24 cellular contexts compared by ENCODE assay signal in genomic region chr3:145639207-145639606, GRCh38.
DNase-seq lines count a peak whose midpoint lies in the region; TF ChIP-seq lines count a peak whose summit lies in the region.
"Had no signal": no experiment of that assay in that cellular context is flagged by ENCODE, and none has a peak within 500 bp of the region (broad histone marks: within the 10 kb centered on the region; RNA-seq: fewer than 3 reads in every experiment).

No MANE protein-coding gene starts in this region.

- no peaks in the 10 kb centered on the region for H3K27me3 Mint-ChIP-seq in type B pancreatic cell
- H3K27me3 Mint-ChIP-seq: B cell; CD8-positive, alpha-beta memory T cell had no signal

- no peak overlapping the region for H3K4ac ChIP-seq in mesendoderm (ENCODE audit: low read depth, low read length)

- H3K4me2 ChIP-seq in mesendoderm (ENCODE audit: low read length), result no peak overlapping the region
- H3K4me2 ChIP-seq in smooth muscle cell, result no peak overlapping the region

- H3K9me3 ChIP-seq in adipocyte (ENCODE audit: control insufficient read depth, low read length) (no peaks in the 10 kb centered on the region), smooth muscle cell (replicated peaks; ENCODE audit: low read depth) (no peaks in the 10 kb centered on the region), breast epithelium (no peaks in the 10 kb centered on the region), ovary (no peaks in the 10 kb centered on the region)

- H4K20me1 ChIP-seq in smooth muscle cell (ENCODE audit: low read depth), result no peaks in the 10 kb centered on the region

- H3K9me3 Mint-ChIP-seq in type B pancreatic cell, result no peaks in the 10 kb centered on the region

- no peaks in the 10 kb centered on the region for H3F3A ChIP-seq in smooth muscle cell (ENCODE audit: low read depth)

- intact Hi-C loops in breast epithelium (cut with DNase I; ENCODE audit: low total_unique reads), result no loop called here
- intact Hi-C loops in ovary (cut with DNase I), result no loop called here

- no peak overlapping the region for H2BK120ac ChIP-seq in mesendoderm (ENCODE audit: low read depth, low read length)

- H3K4me1 Mint-ChIP-seq in type B pancreatic cell (ENCODE audit: unreplicated experiment), result no peaks in the 10 kb centered on the region
- H3K4me1 Mint-ChIP-seq: B cell; CD14-positive monocyte; CD8-positive, alpha-beta memory T cell had no signal

- no peaks in the 10 kb centered on the region for H3K79me1 ChIP-seq in mesendoderm (ENCODE audit: low read length)

- H3K79me2 ChIP-seq in mesendoderm (ENCODE audit: control insufficient read depth, insufficient read depth, low read length) (no peaks in the 10 kb centered on the region), smooth muscle cell (ENCODE audit: low read depth) (no peaks in the 10 kb centered on the region)

- no peaks in the 10 kb centered on the region for H3K27me3 ChIP-seq in adipocyte (replicated peaks; ENCODE audit: control insufficient read depth, insufficient read depth, low read length)
- no peaks in the 10 kb centered on the region for H3K27me3 ChIP-seq in mesendoderm (ENCODE audit: insufficient read depth, low read length, poor library complexity)
- H3K27me3 ChIP-seq in smooth muscle cell (ENCODE audit: low read depth), result no peaks in the 10 kb centered on the region
- H3K27me3 ChIP-seq in breast epithelium, result no peaks in the 10 kb centered on the region
- H3K27me3 ChIP-seq in ovary, result no peaks in the 10 kb centered on the region
- H3K27me3 ChIP-seq: Peyer's patch had no signal

- H4K5ac ChIP-seq in mesendoderm (ENCODE audit: low read length), result no peak overlapping the region

- no peak overlapping the region for H3K56ac ChIP-seq in mesendoderm (ENCODE audit: low read length)

- H3K4me3 Mint-ChIP-seq in type B pancreatic cell, result no peak overlapping the region
- H3K4me3 Mint-ChIP-seq: B cell; CD14-positive monocyte; CD8-positive, alpha-beta memory T cell had no signal

- DNase-seq in OCI-M1 (lab: John Stamatoyannopoulos, UW), result peak; percentile 55
- DNase-seq in adipocyte (ENCODE audit: low read depth), result peak; percentile 2
- peak; percentile 23 for DNase-seq in mesendoderm
- DNase-seq in smooth muscle cell (lab: John Stamatoyannopoulos, UW; ENCODE audit: unreplicated experiment), result no peak
- DNase-seq in type B pancreatic cell (ENCODE audit: extremely low spot score, unreplicated experiment), result no peak
- DNase-seq in breast epithelium (ENCODE audit: low spot score in 2 of 2), result no peak
- DNase-seq in ovary, result no peak
- DNase-seq: CD8-positive, alpha-beta memory T cell; DMS 273 treated with DMSO at 0.1 percent for 48 hours; DMS79; EL; GF-D8; HCEC 1CT; NCI-H1092; NCI-H1417 treated with DMSO at 0.1 percent for 48 hours; NCI-H1694 treated with DMSO at 0.1 percent for 48 hours; NCI-H2081; NCI-H2227 treated with DMSO at 0.1 percent for 48 hours; NCI-H526 treated with DMSO at 0.1 percent for 48 hours; Peyer's patch; SHP77 treated with DMSO at 0.1 percent for 48 hours had no signal

- WGBS in mesendoderm (ENCODE audit: extremely low coverage, insufficient coverage, low lambda C conversion rate), result no CpG with 5 or more reads among the region's 1 CpG
- WGBS in smooth muscle cell (ENCODE audit: low lambda C conversion rate), result 19% methylated on average over 1 of the region's 1 CpG
- 10 to 29% (median 24%) methylated on average over 1 of the region's 1 CpG for WGBS in ovary, 3 donors

- no peak overlapping the region for H2BK15ac ChIP-seq in mesendoderm (replicated peaks; ENCODE audit: low read depth)

- no peaks in the 10 kb centered on the region for H3K4me1 ChIP-seq in adipocyte (ENCODE audit: control insufficient read depth, insufficient read depth, low read length)
- no peaks in the 10 kb centered on the region for H3K4me1 ChIP-seq in mesendoderm (ENCODE audit: control insufficient read depth, low read depth, low read length)
- H3K4me1 ChIP-seq in smooth muscle cell (ENCODE audit: low read depth), result no peaks in the 10 kb centered on the region
- H3K4me1 ChIP-seq in breast epithelium, result no peaks in the 10 kb centered on the region
- H3K4me1 ChIP-seq in ovary (ENCODE audit: insufficient read depth), result no peaks in the 10 kb centered on the region
- H3K4me1 ChIP-seq: Peyer's patch had no signal

- no peak overlapping the region for H3K27ac ChIP-seq in mesendoderm (ENCODE audit: low read depth, low read length)
- no peak overlapping the region for H3K27ac ChIP-seq in smooth muscle cell (ENCODE audit: low read depth)
- H3K27ac ChIP-seq in breast epithelium, result no peak overlapping the region
- H3K27ac ChIP-seq in ovary, result no peak overlapping the region
- H3K27ac ChIP-seq: Peyer's patch, SK-N-MC had no signal

- H3K36me3 Mint-ChIP-seq in type B pancreatic cell, result no peaks in the 10 kb centered on the region
- H3K36me3 Mint-ChIP-seq: CD14-positive monocyte; CD8-positive, alpha-beta memory T cell had no signal

- TF ChIP-seq EP300 in ovary (IDR thresholded peaks at IDR 0.05), result no peak

- peak overlapping the region; percentile 32 for H2AFZ ChIP-seq in smooth muscle cell (ENCODE audit: low read depth)

- H4K8ac ChIP-seq in mesendoderm (ENCODE audit: low read depth, low read length), result no peak overlapping the region

- no peak overlapping the region for H3K27ac Mint-ChIP-seq in type B pancreatic cell
- H3K27ac Mint-ChIP-seq: B cell; CD14-positive monocyte; CD8-positive, alpha-beta memory T cell had no signal

- no peak for TF ChIP-seq POLR2A in breast epithelium (IDR thresholded peaks at IDR 0.05)
- TF ChIP-seq POLR2A in ovary (IDR thresholded peaks at IDR 0.05), result no peak

- H3K9ac ChIP-seq in adipocyte (ENCODE audit: low read length) (no peak overlapping the region), mesendoderm (ENCODE audit: low read length) (no peak overlapping the region), smooth muscle cell (ENCODE audit: low read depth) (no peak overlapping the region)

- no peak overlapping the region for H3K23ac ChIP-seq in mesendoderm (ENCODE audit: low read length)

- H2AK5ac ChIP-seq in mesendoderm (ENCODE audit: low read length), result no peak overlapping the region

- no peak overlapping the region for H3K4me3 ChIP-seq in adipocyte (ENCODE audit: low read length)
- H3K4me3 ChIP-seq in mesendoderm (ENCODE audit: low read length), result no peak overlapping the region
- no peak overlapping the region for H3K4me3 ChIP-seq in smooth muscle cell
- H3K4me3 ChIP-seq in breast epithelium, result no peak overlapping the region
- H3K4me3 ChIP-seq in ovary, result no peak overlapping the region
- H3K4me3 ChIP-seq: Peyer's patch, SK-N-MC had no signal

- TF ChIP-seq CTCF in smooth muscle cell (IDR thresholded peaks at IDR 0.05; ENCODE audit: borderline replicate concordance, insufficient read depth, poor library complexity, severe bottlenecking), result no peak
- TF ChIP-seq CTCF in type B pancreatic cell (conservative IDR thresholded peaks at IDR 0.05), result no peak
- no peak for TF ChIP-seq CTCF in breast epithelium (IDR thresholded peaks at IDR 0.05)
- no peak for TF ChIP-seq CTCF in ovary (IDR thresholded peaks at IDR 0.05)

- H3K18ac ChIP-seq in mesendoderm (ENCODE audit: low read length), result no peak overlapping the region

- H2BK5ac ChIP-seq in mesendoderm (ENCODE audit: low read length), result no peak overlapping the region

- no peaks in the 10 kb centered on the region for H3K36me3 ChIP-seq in adipocyte (ENCODE audit: control insufficient read depth, insufficient read depth, low read length, severe bottlenecking)
- no peaks in the 10 kb centered on the region for H3K36me3 ChIP-seq in mesendoderm (ENCODE audit: control insufficient read depth, insufficient read depth, low read length)
- H3K36me3 ChIP-seq in smooth muscle cell (ENCODE audit: low read depth), result no peaks in the 10 kb centered on the region
- no peaks in the 10 kb centered on the region for H3K36me3 ChIP-seq in breast epithelium
- H3K36me3 ChIP-seq in ovary, result no peaks in the 10 kb centered on the region
- H3K36me3 ChIP-seq: Peyer's patch had no signal

Comparison
In these comparisons a context has a peak if more than half of its experiments do, and no peak if none do; other contexts are left out.
1. DNase-seq: peak in OCI-M1 (single experiment), adipocyte (single experiment) and mesendoderm (single experiment); none in smooth muscle cell (single experiment), type B pancreatic cell (single experiment), breast epithelium (0 of 2) and ovary (0 of 5).